ENCODE assay signal across 17 cellular contexts in genomic region chr10:4405828-4406227, GRCh38.
DNase-seq lines count a peak whose midpoint lies in the region; ATAC-seq, FAIRE-seq and TF ChIP-seq lines count a peak whose summit lies in the region.
"Had no signal": no experiment of that assay in that cellular context is flagged by ENCODE, and none has a peak within 500 bp of the region (broad histone marks: within the 10 kb centered on the region; RNA-seq: fewer than 3 reads in every experiment).

No MANE protein-coding gene starts in this region.

- no peak for TF ChIP-seq RAD21 in HepG2 (CRISPR knock-in tag; IDR thresholded peaks at IDR 0.05)

- no peak for TF ChIP-seq EP300 in HepG2 (IDR thresholded peaks at IDR 0.05; ENCODE audit: low read depth in 2 of 2, low read length in 2 of 2)
- no peak for TF ChIP-seq EP300 in HepG2 (CRISPR knock-in tag; IDR thresholded peaks at IDR 0.05; ENCODE audit: borderline replicate concordance)

- no peak overlapping the region for H3K9ac ChIP-seq in HepG2 (ENCODE audit: insufficient read depth, low read depth, low read length)
- H3K9ac ChIP-seq in mesenchymal stem cell (ENCODE audit: low read length): no peak overlapping the region
- H3K9ac ChIP-seq: BLaER1 had no signal

- no peaks in the 10 kb centered on the region for H3K36me3 Mint-ChIP-seq in activated T-cell treated with anti-CD3 and anti-CD28 coated beads, Interleukin-2, amount 50 U/mL, for 72 hours (ENCODE audit: insufficient read depth in 2 of 2)
- H3K36me3 Mint-ChIP-seq in activated T-cell treated with anti-CD3 and anti-CD28 coated beads, Interleukin-2, amount 50 U/mL, for 4 hours (ENCODE audit: insufficient read depth): no peaks in the 10 kb centered on the region
- H3K36me3 Mint-ChIP-seq: CD8-positive, alpha-beta memory T cell had no signal

- H3K27me3 ChIP-seq in HepG2 (ENCODE audit: control insufficient read depth in 1 of 2, insufficient read depth in 2 of 2, low read length in 2 of 2) (no peaks in the 10 kb centered on the region), right lobe of liver (no peaks in the 10 kb centered on the region), mesenchymal stem cell (ENCODE audit: control insufficient read depth in 1 of 2, insufficient read depth in 1 of 2, low read length in 2 of 2) (no peaks in the 10 kb centered on the region)
- H3K27me3 ChIP-seq: BLaER1 had no signal

- no peak overlapping the region for H2BK120ac ChIP-seq in mesenchymal stem cell (ENCODE audit: low read depth, low read length)

- no peaks in the 10 kb centered on the region for H3K9me3 Mint-ChIP-seq in activated T-cell treated with anti-CD3 and anti-CD28 coated beads, Interleukin-2, amount 50 U/mL, for 72 hours
- no peaks in the 10 kb centered on the region for H3K9me3 Mint-ChIP-seq in activated T-cell treated with anti-CD3 and anti-CD28 coated beads, Interleukin-2, amount 50 U/mL, for 4 hours
- H3K9me3 Mint-ChIP-seq: CD8-positive, alpha-beta memory T cell had no signal

- H3K79me2 ChIP-seq in HepG2 (ENCODE audit: insufficient read depth, low read length): no peaks in the 10 kb centered on the region

- TF ChIP-seq POLR2A in HepG2 (IDR thresholded peaks at IDR 0.05; ENCODE audit: insufficient read depth in 1 of 2, low read depth in 2 of 2, low read length in 2 of 2): no peak
- TF ChIP-seq POLR2A in right lobe of liver (IDR thresholded peaks at IDR 0.05): no peak

- H3K4me3 Mint-ChIP-seq in activated T-cell treated with anti-CD3 and anti-CD28 coated beads, Interleukin-2, amount 50 U/mL, for 72 hours: no peak overlapping the region
- no peak overlapping the region for H3K4me3 Mint-ChIP-seq in activated T-cell treated with anti-CD3 and anti-CD28 coated beads, Interleukin-2, amount 50 U/mL, for 4 hours
- H3K4me3 Mint-ChIP-seq: CD8-positive, alpha-beta memory T cell had no signal

- H3K27ac ChIP-seq in HepG2 (ENCODE audit: extremely low read length, insufficient read depth, low read length): no peak overlapping the region
- no peak overlapping the region for H3K27ac ChIP-seq in right lobe of liver
- H3K27ac ChIP-seq in mesenchymal stem cell (ENCODE audit: low read length, poor library complexity, severe bottlenecking): no peak overlapping the region
- H3K27ac ChIP-seq: 22Rv1, BLaER1 had no signal

- H3K4me3 ChIP-seq in HepG2 (replicated peaks in 1 of 3; ENCODE audit: insufficient read depth in 1 of 3, low read depth in 2 of 3, low read length in 3 of 3) (no peak overlapping the region), right lobe of liver (no peak overlapping the region), mesenchymal stem cell (ENCODE audit: insufficient read depth in 1 of 2, low read depth in 1 of 2, low read length in 2 of 2) (no peak overlapping the region)
- H3K4me3 ChIP-seq: BLaER1, HAP-1 had no signal

- POLR2A ChIA-PET in HepG2 (lab: Yijun Ruan, JAX) (no interaction called here), GM10248 (lab: Yijun Ruan, JAX) (no interaction called here)

- no peak overlapping the region for H3K23ac ChIP-seq in mesenchymal stem cell (ENCODE audit: low read length in 2 of 2)

- H3K4me2 ChIP-seq in HepG2 (ENCODE audit: low read depth, low read length) (no peak overlapping the region), mesenchymal stem cell (ENCODE audit: low read length, poor library complexity, severe bottlenecking) (no peak overlapping the region)
- H3K4me2 ChIP-seq: BLaER1 had no signal

- no peak overlapping the region for H2BK5ac ChIP-seq in mesenchymal stem cell (ENCODE audit: low read depth, low read length, poor library complexity, severe bottlenecking)

- no peak overlapping the region for H2AFZ ChIP-seq in HepG2 (ENCODE audit: low read length)
- peak overlapping the region; percentile 3 for H2AFZ ChIP-seq in mesenchymal stem cell (ENCODE audit: low read depth, low read length)

- H3K9me3 ChIP-seq in HepG2 (ENCODE audit: low read length) (no peaks in the 10 kb centered on the region), right lobe of liver (no peaks in the 10 kb centered on the region), mesenchymal stem cell (ENCODE audit: control insufficient read depth, low read length) (no peaks in the 10 kb centered on the region)
- H3K9me3 ChIP-seq: BLaER1, Caco-2, HAP-1 had no signal

- peak overlapping the region in 1 of 2 experiments; percentile 66 for H2BK12ac ChIP-seq in mesenchymal stem cell (ENCODE audit: low read length in 2 of 2)

- no peak overlapping the region for H2AK5ac ChIP-seq in mesenchymal stem cell (ENCODE audit: low read length, severe bottlenecking)

- no peak for ATAC-seq in activated T-cell treated with anti-CD3 and anti-CD28 coated beads, Interleukin-2, amount 50 U/mL, for 72 hours (replicated peaks in 1 of 2)
- no peak for ATAC-seq in activated T-cell treated with anti-CD3 and anti-CD28 coated beads, Interleukin-2, amount 50 U/mL, for 4 hours
- no peak for ATAC-seq in HepG2
- no peak for ATAC-seq in right lobe of liver
- no peak for ATAC-seq in HG02623 (IDR thresholded peaks at IDR 0.05; ENCODE audit: unreplicated experiment)

- TF ChIP-seq CTCF in HepG2 (CRISPR knock-in tag; IDR thresholded peaks at IDR 0.05): no peak
- TF ChIP-seq CTCF in right lobe of liver (IDR thresholded peaks at IDR 0.05): no peak
- TF ChIP-seq CTCF in GM10248 (IDR thresholded peaks at IDR 0.05; ENCODE audit: control extremely low read depth, extremely low read depth, low read depth, missing control alignments): no peak

- intact Hi-C loops in HepG2 (cut with micrococcal nuclease; ENCODE audit: unreplicated experiment): no loop called here
- intact Hi-C loops in right lobe of liver (cut with DNase I): no loop called here

- no peak overlapping the region for H4K8ac ChIP-seq in mesenchymal stem cell (ENCODE audit: low read length)

- peak overlapping the region; percentile 54 for H3K27ac Mint-ChIP-seq in activated T-cell treated with anti-CD3 and anti-CD28 coated beads, Interleukin-2, amount 50 U/mL, for 72 hours
- H3K27ac Mint-ChIP-seq: CD8-positive, alpha-beta memory T cell had no signal

- FAIRE-seq in HepG2 (lab: Jason Lieb, UNC): no peak
- FAIRE-seq: H1 had no signal

- H3K79me1 ChIP-seq in mesenchymal stem cell (replicated peaks; ENCODE audit: low read length, poor library complexity, severe bottlenecking): no peaks in the 10 kb centered on the region

- H4K20me1 ChIP-seq in HepG2 (ENCODE audit: insufficient read depth, low read length): no peaks in the 10 kb centered on the region
- H4K20me1 ChIP-seq: BLaER1 had no signal

- no peak overlapping the region for H2BK15ac ChIP-seq in mesenchymal stem cell (ENCODE audit: low read depth, poor library complexity, severe bottlenecking)

- WGBS in HepG2 (ENCODE audit: low lambda C conversion rate): 0% methylated on average over 3 of the region's 3 CpGs
- WGBS in right lobe of liver (ENCODE audit: insufficient coverage, low coverage, low lambda C conversion rate, missing lambda C conversion rate): 68% methylated on average over 3 of the region's 3 CpGs
- 88% methylated on average over 3 of the region's 3 CpGs for whole genome bisulfite sequencing in mesenchymal stem cell

- H3K4me1 ChIP-seq in HepG2 (ENCODE audit: insufficient read depth, low read length) (no peaks in the 10 kb centered on the region), right lobe of liver (no peaks in the 10 kb centered on the region), mesenchymal stem cell (ENCODE audit: control insufficient read depth, insufficient read depth, low read depth, low read length) (no peaks in the 10 kb centered on the region)
- H3K4me1 ChIP-seq: BLaER1, Caco-2, HAP-1 had no signal

- H3K36me3 ChIP-seq in HepG2 (replicated peaks in 1 of 2; ENCODE audit: control insufficient read depth in 1 of 2, insufficient read depth in 2 of 2, low read length in 2 of 2) (no peaks in the 10 kb centered on the region), right lobe of liver (no peaks in the 10 kb centered on the region), mesenchymal stem cell (ENCODE audit: control insufficient read depth in 1 of 2, insufficient read depth in 2 of 2, low read depth in 1 of 2, low read length in 2 of 2) (no peaks in the 10 kb centered on the region)
- H3K36me3 ChIP-seq: BLaER1, HAP-1 had no signal

- peak overlapping the region in 1 of 2 experiments; percentile 34 for H3K18ac ChIP-seq in mesenchymal stem cell (ENCODE audit: low read depth in 1 of 2, low read length in 2 of 2)

- peaks cover 10% of the 10 kb centered on the region for H3K4me1 Mint-ChIP-seq in activated T-cell treated with anti-CD3 and anti-CD28 coated beads, Interleukin-2, amount 50 U/mL, for 72 hours (ENCODE audit: low read depth)
- peaks cover 10% of the 10 kb centered on the region for H3K4me1 Mint-ChIP-seq in activated T-cell treated with anti-CD3 and anti-CD28 coated beads, Interleukin-2, amount 50 U/mL, for 4 hours (ENCODE audit: low read depth)
- H3K4me1 Mint-ChIP-seq: CD8-positive, alpha-beta memory T cell had no signal

- DNase-seq in activated T-cell treated with anti-CD3 and anti-CD28 coated beads, Interleukin-2, amount 50 U/mL, for 72 hours: no peak
- DNase-seq in activated T-cell treated with anti-CD3 and anti-CD28 coated beads, Interleukin-2, amount 50 U/mL, for 4 hours: no peak
- DNase-seq in HepG2 (ENCODE audit: low spot score): no peak
- DNase-seq in right lobe of liver: no peak
- DNase-seq in mesenchymal stem cell: no peak
- no peak for DNase-seq in NCI-H1694 (lab: John Stamatoyannopoulos, UW)
- DNase-seq in GM10248 (ENCODE audit: extremely low spot score): no peak
- DNase-seq: AML-193; Caco-2; CD8-positive, alpha-beta memory T cell; DND-41; GDM1 had no signal

- H4K91ac ChIP-seq in mesenchymal stem cell (ENCODE audit: low read length): peak overlapping the region; percentile 50

- BruUV-seq in HepG2 (replicated peaks; lab: Mats Ljungman, UMichigan): no TSS peak

- no peak overlapping the region for H3K14ac ChIP-seq in mesenchymal stem cell (ENCODE audit: low read length in 2 of 2)

- in situ Hi-C loops in HepG2 (cut with HindIII; ENCODE audit: extremely low pct_ligation_motif_present, low pct_unique_long_range_greater_than_20kb): no loop called here

- no peak overlapping the region for H3K4ac ChIP-seq in mesenchymal stem cell (ENCODE audit: low read depth in 1 of 2, low read length in 2 of 2)

- H3K27me3 Mint-ChIP-seq in activated T-cell treated with anti-CD3 and anti-CD28 coated beads, Interleukin-2, amount 50 U/mL, for 72 hours (ENCODE audit: low read depth): peaks cover 20% of the 10 kb centered on the region
- H3K27me3 Mint-ChIP-seq in activated T-cell treated with anti-CD3 and anti-CD28 coated beads, Interleukin-2, amount 50 U/mL, for 4 hours (ENCODE audit: low read depth): no peaks in the 10 kb centered on the region
- H3K27me3 Mint-ChIP-seq: CD8-positive, alpha-beta memory T cell had no signal

- CTCF ChIA-PET in HepG2 (lab: Yijun Ruan, JAX; ENCODE audit: low intra/inter-chr PET ratio, low total read pairs): no interaction called here
- CTCF ChIA-PET in GM10248 (lab: Yijun Ruan, JAX): no interaction called here

TF ChIP-seq in HepG2, 621 proteins besides CTCF, POLR2A, EP300 and RAD21 (continues in another document):
- TF ChIP-seq MAFF (IDR thresholded peaks at IDR 0.05; ENCODE audit: low read depth, low read length): peak; percentile 51; the same call in 1 of the 2 replicates
- peak; percentile 28 to 58; a peak in 3 of 4 replicates for TF ChIP-seq MAFK (conservative IDR thresholded peaks at IDR 0.05 in 1 of 2, IDR thresholded peaks at IDR 0.05 in 1 of 2; ENCODE audit: low read length in 2 of 2)
